1 cellular context compared by ENCODE assay signal in the genomic region with DNA sequence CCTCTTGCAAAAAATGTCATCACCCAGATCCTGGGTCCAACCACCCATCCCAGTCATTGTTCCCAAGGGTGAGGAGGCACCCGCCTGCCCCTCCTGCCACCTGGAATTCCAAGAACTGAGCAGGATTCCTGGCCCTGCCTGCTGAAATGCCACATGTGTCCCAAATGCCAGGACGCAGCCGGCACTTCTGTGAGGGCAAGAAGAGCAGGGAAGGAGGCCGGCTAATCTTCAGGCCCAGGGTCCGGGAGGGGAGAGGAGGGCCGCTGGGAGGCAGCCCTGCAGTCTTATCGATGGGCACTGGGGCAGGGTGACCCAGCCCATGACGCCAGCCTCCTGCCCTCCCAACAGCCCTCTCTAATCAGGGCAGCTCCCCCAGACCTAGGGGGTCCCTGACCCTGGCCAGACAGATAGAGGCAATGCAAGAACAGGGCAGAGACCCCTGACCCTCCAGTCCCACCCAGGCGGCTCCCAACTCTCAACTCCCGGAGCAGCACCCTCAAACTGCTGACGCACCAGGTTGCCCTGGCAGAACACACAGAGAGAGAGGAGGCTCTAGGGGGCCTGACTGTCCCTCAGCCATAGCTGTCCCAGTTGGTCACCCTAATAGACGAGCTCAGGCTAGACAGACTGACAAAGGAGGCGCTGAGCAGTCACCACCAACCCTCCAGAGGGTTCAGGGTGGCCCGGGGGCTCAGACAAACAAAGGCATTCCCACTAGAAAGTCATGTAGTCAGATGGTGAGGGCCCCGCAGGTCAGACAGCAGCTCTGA.
TF ChIP-seq lines count a peak whose summit lies in the region.

No MANE protein-coding gene starts in this region.

TF ChIP-seq in GM12878, 131 proteins besides CTCF, POLR2A, EP300 and RAD21:
- TF ChIP-seq IKZF1 (conservative IDR thresholded peaks at IDR 0.05), result 0 out of 2 replicates have a peak, but pooled peaks have one; percentile 16
- TF ChIP-seq RUNX3 (IDR thresholded peaks at IDR 0.05; ENCODE audit: low read length), result no peak
